Comparison of ENCODE assay signal across 8 cellular contexts in the genomic region with DNA sequence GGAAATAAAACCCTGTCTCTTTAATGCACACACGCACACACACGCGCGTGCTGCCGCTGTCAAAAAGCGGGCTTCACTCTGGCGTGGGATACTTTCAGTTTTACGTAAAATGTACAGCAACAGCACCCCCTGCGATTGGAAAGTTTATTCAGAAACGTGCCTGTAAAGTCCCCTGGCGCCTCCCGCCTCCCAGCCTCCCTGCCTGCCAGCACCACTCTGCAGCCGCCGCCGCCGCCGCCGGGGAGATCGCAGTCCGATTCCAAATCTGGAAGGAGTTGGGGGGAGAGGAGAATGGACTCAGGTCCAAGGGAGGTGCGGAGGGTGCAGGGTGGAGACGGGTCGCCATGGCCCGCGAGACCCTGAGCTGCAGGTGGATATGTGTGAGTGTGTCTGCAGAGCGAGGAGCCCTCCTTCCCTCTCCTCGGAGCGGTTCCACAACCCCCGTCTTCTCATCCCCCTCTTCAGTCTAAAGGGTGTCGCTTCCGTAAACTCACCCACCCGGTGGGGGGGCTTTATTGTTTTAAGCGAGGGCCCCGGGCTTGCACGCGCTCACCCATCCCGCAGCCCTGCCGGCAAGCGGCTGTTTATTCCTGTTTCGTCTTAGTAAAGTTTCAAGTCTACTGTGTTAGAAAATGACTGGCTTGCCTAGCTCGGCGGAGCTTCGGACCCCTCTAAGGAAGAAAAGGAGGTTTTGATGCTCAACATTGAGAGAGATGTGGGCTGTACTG. TPM values are rescaled to one million over a fixed set of nuclear protein-coding genes. Genes with fewer than 3 reads are reported as not detected.
DNase-seq lines count a peak whose midpoint lies in the region; ATAC-seq lines count a peak whose summit lies in the region.

No MANE protein-coding gene starts in this region.

- DNase-seq in NCI-H510A treated with DMSO at 0.1 percent for 48 hours (lab: John Stamatoyannopoulos, UW) (peak; percentile 61), NCI-H510A (lab: John Stamatoyannopoulos, UW) (no peak), HCEC 1CT (peak; percentile 48), MG63 (peak; percentile 38), T47D (ENCODE audit: low read depth in 1 of 2, low spot score in 1 of 2) (peak; percentile 16 to 51), left colon (peak; percentile 78 to 84)
- DNase-seq in stimulated activated CD4-positive, alpha-beta T cell treated with anti-CD3 and anti-CD28 coated beads, Interleukin-4, amount 100 ng/mL, for 24 hours = peak; percentile 58

- peaks cover 90% of the 10 kb centered on the region for H3K27me3 Mint-ChIP-seq in T-helper 1 cell treated with Interleukin-12 subunit alpha and Interleukin-12 subunit beta and Interleukin-4 antibody, amounts not matched to agents 30 μg/mL and 1 μg/mL, for 36 hours (ENCODE audit: low read depth)

- H3K4me3 Mint-ChIP-seq in T-helper 1 cell treated with Interleukin-12 subunit alpha and Interleukin-12 subunit beta and Interleukin-4 antibody, amounts not matched to agents 30 μg/mL and 1 μg/mL, for 36 hours = peak overlapping the region; percentile 72

- H3K27me3 ChIP-seq in MG63 = peaks cover 76% of the 10 kb centered on the region

- H3K36me3 ChIP-seq in MG63 = no peaks in the 10 kb centered on the region

- in situ Hi-C loops in T47D (cut with HindIII; ENCODE audit: low pct_unique_long_range_greater_than_20kb, low sequenced_read_pairs) = no loop called here

- H3K4me3 ChIP-seq in MG63 = peak overlapping the region; percentile 42

- H3K9me3 ChIP-seq in MG63 = no peaks in the 10 kb centered on the region

- H3K4me1 Mint-ChIP-seq in T-helper 1 cell treated with Interleukin-12 subunit alpha and Interleukin-12 subunit beta and Interleukin-4 antibody, amounts not matched to agents 30 μg/mL and 1 μg/mL, for 36 hours (ENCODE audit: low read depth) = peaks cover 17% of the 10 kb centered on the region

- intact Hi-C loops in left colon (cut with DNase I, micrococcal nuclease) = no loop called here

- ATAC-seq in left colon = peak; percentile 57

- no peaks in the 10 kb centered on the region for H3K36me3 Mint-ChIP-seq in T-helper 1 cell treated with Interleukin-12 subunit alpha and Interleukin-12 subunit beta and Interleukin-4 antibody, amounts not matched to agents 30 μg/mL and 1 μg/mL, for 36 hours (ENCODE audit: low read depth)

- H3K9me3 Mint-ChIP-seq in T-helper 1 cell treated with Interleukin-12 subunit alpha and Interleukin-12 subunit beta and Interleukin-4 antibody, amounts not matched to agents 30 μg/mL and 1 μg/mL, for 36 hours = no peaks in the 10 kb centered on the region

- H3K27ac Mint-ChIP-seq in T-helper 1 cell treated with Interleukin-12 subunit alpha and Interleukin-12 subunit beta and Interleukin-4 antibody, amounts not matched to agents 30 μg/mL and 1 μg/mL, for 36 hours = peak overlapping the region; percentile 34

RNA-seq across cellular contexts. Expression of gene BCL11A, which starts 1.8 kb away (rescaled TPM):
- total RNA-seq in MG63 (2014; rRNA removed; shearing (Covaris generic); ENCODE audit: low replicate concordance) = not detected in 2 replicates
- total RNA-seq in left colon = 10 to 100 TPM; 28.9 to 29.0 TPM

Comparison
In these comparisons a context has a peak if more than half of its experiments do, and no peak if none do; other contexts are left out.
1. RNA of gene BCL11A, which starts 1.8 kb away (total RNA-seq): 28.9 to 29.0 TPM in left colon; not detected in MG63; every median in the first group is over 10 times any median in the second.